8 cellular contexts compared by ENCODE assay signal in genomic region chr17:14300628-14301278, GRCh38. TPM values are rescaled to one million over a fixed set of nuclear protein-coding genes. Genes with fewer than 3 reads are reported as not detected.
DNase-seq lines count a peak whose midpoint lies in the region; ATAC-seq, FAIRE-seq and TF ChIP-seq lines count a peak whose summit lies in the region.

Gene HS3ST3B1 (plus strand): TSS chr17:14301081. CDS start chr17:14301519, 438 bp downstream.

- H3K4me3 ChIP-seq in astrocyte of the cerebellum (ENCODE audit: low read depth, low read length) (peak within 1 kb of the TSS; percentile 87), vagina (peak within 1 kb of the TSS; percentile 73 to 75)

- peak within 1 kb of the TSS; percentile 95 for H3K4me3 Mint-ChIP-seq in T-helper 2 cell treated with Interferon-gamma antibody and Interleukin-4, amounts not matched to agents 5 μg/mL and 100 μg/mL, for 36 hours

- peak within 1 kb of the TSS; percentile 85 for H3K27ac ChIP-seq in vagina

- H3K36me3 ChIP-seq in vagina = no peaks in the 10 kb centered on the region

- no peaks in the 10 kb centered on the region for H3K27me3 ChIP-seq in vagina

- TF ChIP-seq POLR2A in GM12892 (IDR thresholded peaks at IDR 0.05; ENCODE audit: low read depth, low read length) (peak; percentile 79), vagina (IDR thresholded peaks at IDR 0.05) (peak in 1 of 2 donors; percentile 64)

- no peaks in the 10 kb centered on the region for H3K9me3 ChIP-seq in vagina

- H3K4me1 ChIP-seq in vagina = peaks cover 68% of the 10 kb centered on the region

- peaks cover 26% of the 10 kb centered on the region for H3K36me3 Mint-ChIP-seq in T-helper 2 cell treated with Interferon-gamma antibody and Interleukin-4, amounts not matched to agents 5 μg/mL and 100 μg/mL, for 36 hours (ENCODE audit: low read depth)

- H3K27ac Mint-ChIP-seq in T-helper 2 cell treated with Interferon-gamma antibody and Interleukin-4, amounts not matched to agents 5 μg/mL and 100 μg/mL, for 36 hours = peak within 1 kb of the TSS; percentile 89

- peaks cover 47% of the 10 kb centered on the region for H3K27me3 Mint-ChIP-seq in T-helper 2 cell treated with Interferon-gamma antibody and Interleukin-4, amounts not matched to agents 5 μg/mL and 100 μg/mL, for 36 hours (ENCODE audit: low read depth)

- no peaks in the 10 kb centered on the region for H3K9me3 Mint-ChIP-seq in T-helper 2 cell treated with Interferon-gamma antibody and Interleukin-4, amounts not matched to agents 5 μg/mL and 100 μg/mL, for 36 hours

- peak; percentile 84 for ATAC-seq in HG02759 (IDR thresholded peaks at IDR 0.05; ENCODE audit: unreplicated experiment)

- DNase-seq in GM12892 (ENCODE audit: insufficient read length) = peak; percentile 86
- DNase-seq in NCI-H1417 treated with DMSO at 0.1 percent for 48 hours (lab: John Stamatoyannopoulos, UW) = peak; percentile 50
- DNase-seq in T-helper 2 cell treated with Interferon-gamma antibody and Interleukin-4, amounts not matched to agents 5 μg/mL and 100 μg/mL, for 36 hours (ENCODE audit: low spot score) = peak; percentile 99
- DNase-seq in astrocyte of the cerebellum (ENCODE audit: low read depth) = peak; percentile 99
- DNase-seq in hepatic stellate cell (ENCODE audit: low spot score) = peak; percentile 99
- DNase-seq in pulmonary artery endothelial cell (ENCODE audit: low read depth, low spot score) = peak; percentile 74
- peak; percentile 97 to 99 for DNase-seq in vagina (ENCODE audit: extremely low spot score in 2 of 2)

- in situ Hi-C loops in astrocyte of the cerebellum (cut with HindIII; ENCODE audit: low sequenced_read_pairs) = no loop called here

- intact Hi-C loops in vagina (cut with DNase I) = loop anchor here (5.0 to 10.0 kb wide), 2 partner anchors 563 to 706 kb away; no protein-coding TSS in a partner anchor

- peak; percentile 14 for TF ChIP-seq CTCF in astrocyte of the cerebellum (IDR thresholded peaks at IDR 0.05; ENCODE audit: low read depth, low read length, missing control alignments)
- TF ChIP-seq CTCF in vagina (IDR thresholded peaks at IDR 0.05) = no peak

- FAIRE-seq in GM12892 (lab: Jason Lieb, UNC) = peak; percentile 91

- peaks cover 47% of the 10 kb centered on the region for H3K4me1 Mint-ChIP-seq in T-helper 2 cell treated with Interferon-gamma antibody and Interleukin-4, amounts not matched to agents 5 μg/mL and 100 μg/mL, for 36 hours (ENCODE audit: low read depth)

RNA-seq across cellular contexts. Expression of gene HS3ST3B1, which starts in this region (rescaled TPM):
- polyA plus RNA-seq in GM12892 (2012; ENCODE audit: missing spikeins) = 0.89 TPM
- total RNA-seq in pulmonary artery endothelial cell (0.13 TPM in 1 of 2 replicates, not detected in the other), vagina (5.9 TPM)

Comparison
In these comparisons a context has a peak if more than half of its experiments do, and no peak if none do; other contexts are left out.
1. Peak in every context shown above with its lines: DNase-seq, ATAC-seq, H3K4me3 ChIP-seq and H3K27ac ChIP-seq.
2. Peak in DNase-seq in pulmonary artery endothelial cell; RNA of the gene not detected or under 1 TPM.